ENCODE assay signal across 9 cellular contexts in genomic region chrX:3811331-3812311, GRCh38.
A peak's percentile ranks its signal among the peaks of the same experiment; 100 is the strongest.
DNase-seq lines count a peak whose midpoint lies in the region; ATAC-seq and TF ChIP-seq lines count a peak whose summit lies in the region.
"Had no signal": no experiment of that assay in that cellular context is flagged by ENCODE, and none has a peak within 500 bp of the region (broad histone marks: within the 10 kb centered on the region; RNA-seq: fewer than 3 reads in every experiment).

No MANE protein-coding gene starts in this region.

- peaks cover 10% of the 10 kb centered on the region for H3K27me3 Mint-ChIP-seq in stimulated activated naive CD8-positive, alpha-beta T cell treated with anti-CD3 and anti-CD28 coated beads, Interleukin-15, Interleukin-2, amounts not matched to agents 100 ng/mL and 50 ng/mL, for 24 hours
- peaks cover 2% of the 10 kb centered on the region for H3K27me3 Mint-ChIP-seq in glutamatergic neuron (ENCODE audit: unreplicated experiment)

- H3K4me3 Mint-ChIP-seq in stimulated activated naive CD8-positive, alpha-beta T cell treated with anti-CD3 and anti-CD28 coated beads, Interleukin-15, Interleukin-2, amounts not matched to agents 100 ng/mL and 50 ng/mL, for 24 hours, result no peak overlapping the region
- H3K4me3 Mint-ChIP-seq in glutamatergic neuron (ENCODE audit: unreplicated experiment), result no peak overlapping the region

- H3K4me3 ChIP-seq in AG04449 (ENCODE audit: low read depth, low read length) (no peak overlapping the region; the same call in 1 of the 2 replicates), Peyer's patch (no peak overlapping the region), kidney epithelial cell (ENCODE audit: low read depth, low read length) (no peak overlapping the region)

- H3K27ac ChIP-seq in Peyer's patch, result no peak overlapping the region
- H3K27ac ChIP-seq: HL-60 had no signal

- no peaks in the 10 kb centered on the region for H3K36me3 Mint-ChIP-seq in stimulated activated naive CD8-positive, alpha-beta T cell treated with anti-CD3 and anti-CD28 coated beads, Interleukin-15, Interleukin-2, amounts not matched to agents 100 ng/mL and 50 ng/mL, for 24 hours (ENCODE audit: low read depth)
- no peaks in the 10 kb centered on the region for H3K36me3 Mint-ChIP-seq in glutamatergic neuron (ENCODE audit: unreplicated experiment)

- DNase-seq in AG04449 (ENCODE audit: low read depth, low spot score) (no peak), GM13976 (ENCODE audit: low spot score) (peak; percentile 64), Peyer's patch (peak in 2 of 3 donors; percentile 44 to 71), amniotic stem cell (lab: John Stamatoyannopoulos, UW) (peak; percentile 32), kidney epithelial cell (ENCODE audit: low read depth) (no peak), glutamatergic neuron (no peak)

- H3K36me3 ChIP-seq in Peyer's patch (no peaks in the 10 kb centered on the region), kidney epithelial cell (ENCODE audit: control insufficient read depth, insufficient read depth, low read length) (no peaks in the 10 kb centered on the region)

- TF ChIP-seq CTCF in AG04449 (IDR thresholded peaks at IDR 0.05; ENCODE audit: insufficient read depth, low read length, missing control alignments) (peak; percentile 54), GM13976 (IDR thresholded peaks at IDR 0.05; ENCODE audit: borderline replicate concordance, control extremely low read depth, extremely low read depth, insufficient read depth, missing control alignments) (peak; percentile 75), Peyer's patch (IDR thresholded peaks at IDR 0.05) (peak in 5 of 6 experiments; percentile 11 to 69 (median 47)), kidney epithelial cell (IDR thresholded peaks at IDR 0.05; ENCODE audit: insufficient read depth, low read length, poor library complexity, severe bottlenecking) (peak; percentile 69), glutamatergic neuron (IDR thresholded peaks at IDR 0.05; ENCODE audit: partially characterized antibody, unreplicated experiment) (no peak)

- CTCF ChIA-PET in AG04449 (lab: Yijun Ruan, JAX), result interaction anchor here (0.5 to 1.4 kb wide), 11 partner anchors 9 to 165 kb away, joined by 3 to 15 read pairs (median 5); no protein-coding TSS in a partner anchor

- no peaks in the 10 kb centered on the region for H3K9me3 Mint-ChIP-seq in stimulated activated naive CD8-positive, alpha-beta T cell treated with anti-CD3 and anti-CD28 coated beads, Interleukin-15, Interleukin-2, amounts not matched to agents 100 ng/mL and 50 ng/mL, for 24 hours
- H3K9me3 Mint-ChIP-seq in glutamatergic neuron (ENCODE audit: unreplicated experiment), result peaks cover 5% of the 10 kb centered on the region

- no peaks in the 10 kb centered on the region for H3K4me1 ChIP-seq in Peyer's patch

- no peaks in the 10 kb centered on the region for H3K9me3 ChIP-seq in Peyer's patch

- no peak for TF ChIP-seq POLR2A in Peyer's patch (IDR thresholded peaks at IDR 0.05)

- no peaks in the 10 kb centered on the region for H3K27me3 ChIP-seq in Peyer's patch
- H3K27me3 ChIP-seq in kidney epithelial cell (ENCODE audit: control insufficient read depth, insufficient read depth, low read length), result peaks cover 6% of the 10 kb centered on the region

- in situ Hi-C loops in GM13976 (cut with MboI; ENCODE audit: low sequenced_read_pairs, unreplicated experiment), result no loop called here

- H3K4me1 Mint-ChIP-seq in stimulated activated naive CD8-positive, alpha-beta T cell treated with anti-CD3 and anti-CD28 coated beads, Interleukin-15, Interleukin-2, amounts not matched to agents 100 ng/mL and 50 ng/mL, for 24 hours (ENCODE audit: low read depth), result peaks cover 11% of the 10 kb centered on the region
- peaks cover 4% of the 10 kb centered on the region for H3K4me1 Mint-ChIP-seq in glutamatergic neuron (ENCODE audit: low read depth, unreplicated experiment)

- H3K27ac Mint-ChIP-seq in stimulated activated naive CD8-positive, alpha-beta T cell treated with anti-CD3 and anti-CD28 coated beads, Interleukin-15, Interleukin-2, amounts not matched to agents 100 ng/mL and 50 ng/mL, for 24 hours, result peak overlapping the region; percentile 45
- H3K27ac Mint-ChIP-seq in glutamatergic neuron (ENCODE audit: unreplicated experiment), result no peak overlapping the region

- peak; percentile 19 for ATAC-seq in HG03354 (IDR thresholded peaks at IDR 0.05; ENCODE audit: poor library complexity, severe bottlenecking, unreplicated experiment)

- POLR2A ChIA-PET in AG04449 (lab: Yijun Ruan, JAX), result no interaction called here

Comparison
In these comparisons a context has a peak if more than half of its experiments do, and no peak if none do; other contexts are left out.
1. DNase-seq: peak in GM13976 (single experiment), Peyer's patch (2 of 3) and amniotic stem cell (single experiment); none in AG04449 (single experiment), kidney epithelial cell (single experiment) and glutamatergic neuron (single experiment).